In genomic region chr3:27728195-27729087, GRCh38 we compare ENCODE assay signal across 8 cellular contexts. TPM values are rescaled to one million over a fixed set of nuclear protein-coding genes. Genes with fewer than 3 reads are reported as not detected.
A peak's percentile ranks its signal among the peaks of the same experiment; 100 is the strongest.
DNase-seq lines count a peak whose midpoint lies in the region; ATAC-seq and TF ChIP-seq lines count a peak whose summit lies in the region.

No MANE protein-coding gene starts in this region.

- H3F3A ChIP-seq in GM23248 (ENCODE audit: insufficient read depth): peaks cover 4% of the 10 kb centered on the region; the same call in 1 of the 2 replicates

- H3K27ac ChIP-seq in GM23248: no peak overlapping the region
- no peak overlapping the region for H3K27ac ChIP-seq in tibial nerve

- H2AFZ ChIP-seq in GM23248: peak overlapping the region; percentile 25; the same call in 1 of the 2 replicates

- no peaks in the 10 kb centered on the region for H3K9me3 Mint-ChIP-seq in activated T-cell treated with anti-CD3 and anti-CD28 coated beads, Interleukin-2, amount 50 U/mL, for 72 hours

- H3K27me3 Mint-ChIP-seq in activated T-cell treated with anti-CD3 and anti-CD28 coated beads, Interleukin-2, amount 50 U/mL, for 72 hours (ENCODE audit: low read depth): peaks cover 84% of the 10 kb centered on the region

- no peak for TF ChIP-seq POLR2A in tibial nerve (IDR thresholded peaks at IDR 0.05)

- in situ Hi-C loops in GM23248 (cut with MboI): no loop called here

- H4K20me1 ChIP-seq in GM23248 (ENCODE audit: insufficient read depth): no peaks in the 10 kb centered on the region

- H3K4me1 ChIP-seq in GM23248 (ENCODE audit: insufficient read depth) (peaks cover 9% of the 10 kb centered on the region; the same call in 1 of the 2 replicates), tibial nerve (peaks cover 0 to 48% (median 17%) of the 10 kb centered on the region in 4 donors)

- no peak overlapping the region for H3K9ac ChIP-seq in GM23248

- H3K27ac Mint-ChIP-seq in activated T-cell treated with anti-CD3 and anti-CD28 coated beads, Interleukin-2, amount 50 U/mL, for 72 hours: peak overlapping the region; percentile 36

- peak; percentile 69 to 76 for ATAC-seq in activated T-cell treated with anti-CD3 and anti-CD28 coated beads, Interleukin-2, amount 50 U/mL, for 72 hours (replicated peaks in 1 of 2)
- ATAC-seq in left lobe of liver (peak; percentile 26), HG02763 (IDR thresholded peaks at IDR 0.05; ENCODE audit: unreplicated experiment) (no peak)

- no peak overlapping the region for H3K4me3 ChIP-seq in GM23248
- no peak overlapping the region for H3K4me3 ChIP-seq in tibial nerve

- H3K4me1 Mint-ChIP-seq in activated T-cell treated with anti-CD3 and anti-CD28 coated beads, Interleukin-2, amount 50 U/mL, for 72 hours (ENCODE audit: low read depth): peaks cover 49% of the 10 kb centered on the region

- H3K36me3 ChIP-seq in GM23248 (ENCODE audit: low read depth) (no peaks in the 10 kb centered on the region), tibial nerve (no peaks in the 10 kb centered on the region)

- peak in 1 of 5 experiments; percentile 13 for TF ChIP-seq CTCF in tibial nerve (IDR thresholded peaks at IDR 0.05)

- no peak overlapping the region for H3K4me2 ChIP-seq in GM23248 (ENCODE audit: unreplicated experiment)

- 3 to 4% methylated on average over 35 of the region's 35 CpGs for WGBS in GM23248 (ENCODE audit: low coverage in 1 of 2, low lambda C conversion rate in 2 of 2, missing lambda C conversion rate in 2 of 2), 2 experiments
- 4% methylated on average over 35 of the region's 35 CpGs for WGBS in tibial nerve, 2 donors

- peak; percentile 38 for DNase-seq in D341Med (ENCODE audit: low spot score)
- peak; percentile 25 for DNase-seq in GM23248
- peak; percentile 50 to 51 for DNase-seq in activated T-cell treated with anti-CD3 and anti-CD28 coated beads, Interleukin-2, amount 50 U/mL, for 72 hours
- DNase-seq in left lobe of liver (ENCODE audit: low spot score): no peak
- no peak for DNase-seq in tibial nerve (ENCODE audit: low spot score in 2 of 2)
- DNase-seq in NCI-H2196 treated with DMSO at 0.1 percent for 48 hours (lab: John Stamatoyannopoulos, UW; ENCODE audit: unreplicated experiment): no peak
- DNase-seq in NOMO-1 treated with DMSO at 0.1 percent for 48 hours (lab: John Stamatoyannopoulos, UW; ENCODE audit: unreplicated experiment): no peak

- TF ChIP-seq EP300 in tibial nerve (IDR thresholded peaks at IDR 0.05): no peak

- no peaks in the 10 kb centered on the region for H3K9me3 ChIP-seq in GM23248 (ENCODE audit: low read depth)
- H3K9me3 ChIP-seq in tibial nerve: no peaks in the 10 kb centered on the region

- peaks cover 97% of the 10 kb centered on the region for H3K27me3 ChIP-seq in GM23248 (replicated peaks; ENCODE audit: insufficient read depth)
- H3K27me3 ChIP-seq in tibial nerve: peaks cover 0 to 82% of the 10 kb centered on the region in 2 donors

- no peaks in the 10 kb centered on the region for H3K79me2 ChIP-seq in GM23248 (ENCODE audit: insufficient read depth)

- H3K4me3 Mint-ChIP-seq in activated T-cell treated with anti-CD3 and anti-CD28 coated beads, Interleukin-2, amount 50 U/mL, for 72 hours: peak overlapping the region; percentile 85

- H3K9me2 ChIP-seq in GM23248 (ENCODE audit: insufficient read depth): no peaks in the 10 kb centered on the region

- peaks cover 0 to 4% of the 10 kb centered on the region in 2 donors for H3K36me3 Mint-ChIP-seq in activated T-cell treated with anti-CD3 and anti-CD28 coated beads, Interleukin-2, amount 50 U/mL, for 72 hours (ENCODE audit: insufficient read depth in 2 of 2)

RNA-seq across cellular contexts. Expression of gene EOMES, which starts 6.3 kb away (rescaled TPM):
- total RNA-seq in GM23248 (2014; rRNA removed; shearing (Covaris generic)): 0.11 TPM in 1 of 2 replicates, not detected in the other
- not detected in 2 replicates for polyA plus RNA-seq in GM23248 (2016; fragmentation: Nextera tagmentation; extraction: Ambion mirVana)
- total RNA-seq in activated T-cell treated with anti-CD3 and anti-CD28 coated beads, Interleukin-2, amount 50 U/mL, for 72 hours: 1 to 10 TPM; 1.2 to 7.2 TPM
- 0.08 TPM for total RNA-seq in left lobe of liver
- total RNA-seq in tibial nerve: 1 to 10 TPM in 1 of 4 donors, under 1 TPM in 3; 0.22 to 1.7 (median 0.69) TPM

Comparison
In these comparisons a context has a peak if more than half of its experiments do, and no peak if none do; other contexts are left out.
1. DNase-seq: peak in D341Med (single experiment), GM23248 (single experiment) and activated T-cell treated with anti-CD3 and anti-CD28 coated beads, Interleukin-2, amount 50 U/mL, for 72 hours (2 of 2); none in left lobe of liver (single experiment), tibial nerve (0 of 2), NCI-H2196 treated with DMSO at 0.1 percent for 48 hours (single experiment) and NOMO-1 treated with DMSO at 0.1 percent for 48 hours (single experiment).